In the genomic region with DNA sequence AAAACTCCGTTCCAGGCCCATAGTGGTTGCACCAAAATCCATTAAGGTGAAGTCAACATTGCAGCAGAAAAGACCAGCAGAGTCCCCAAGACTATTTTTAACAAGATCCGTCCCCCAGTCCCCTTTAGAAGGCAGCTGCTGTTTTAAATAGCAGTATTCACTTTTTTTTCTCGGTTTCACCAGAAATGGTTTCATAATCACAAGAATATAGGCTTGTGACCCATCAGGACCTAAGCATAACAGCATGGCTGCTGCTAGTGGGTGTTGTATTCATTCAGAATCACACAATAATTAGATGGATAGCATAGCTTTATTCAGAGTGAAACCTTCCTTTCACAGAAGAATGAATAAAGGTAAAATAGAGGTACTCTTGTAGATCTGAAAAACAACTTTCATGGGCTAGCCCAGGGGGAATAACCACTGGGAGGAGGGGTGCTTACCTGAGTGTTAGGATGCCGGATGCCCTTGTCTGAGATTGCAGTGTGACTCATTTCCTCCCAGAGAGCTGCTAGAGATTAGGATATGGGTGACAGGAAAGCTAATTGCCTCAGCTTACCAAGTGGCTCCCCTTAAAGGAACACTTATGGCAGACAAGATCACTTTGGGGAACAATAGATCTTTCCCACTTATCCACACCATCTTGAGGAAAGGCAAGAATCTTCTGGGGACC, we compare ENCODE assay signal across 14 cellular contexts. TPM values are rescaled to one million over a fixed set of nuclear protein-coding genes. Genes with fewer than 3 reads are reported as not detected.
DNase-seq lines count a peak whose midpoint lies in the region; ATAC-seq, FAIRE-seq and TF ChIP-seq lines count a peak whose summit lies in the region.
"Had no signal": no experiment of that assay in that cellular context is flagged by ENCODE, and none has a peak within 500 bp of the region (broad histone marks: within the 10 kb centered on the region; RNA-seq: fewer than 3 reads in every experiment).

No MANE protein-coding gene starts in this region.

- TF ChIP-seq EP300 in transverse colon (IDR thresholded peaks at IDR 0.05; ENCODE audit: low read depth) = no peak

- H4K20me1 ChIP-seq in PC-3 (ENCODE audit: low read length) (no peaks in the 10 kb centered on the region), Karpas-422 (ENCODE audit: insufficient read depth, low read depth, low read length) (no peaks in the 10 kb centered on the region)

- intact Hi-C loops in PC-3 (cut with micrococcal nuclease) (no loop called here), heart right ventricle (cut with DNase I) (no loop called here), transverse colon (cut with DNase I; ENCODE audit: low total_unique reads) (no loop called here)

- CTCF ChIA-PET in PC-3 (lab: Charles Lee) = no interaction called here

- peak; percentile 24 for FAIRE-seq in GM18507 (lab: Jason Lieb, UNC)

- no TSS peak for BruUV-seq in PC-3 (replicated peaks; lab: Mats Ljungman, UMichigan)

- TF ChIP-seq CTCF in PC-3 (conservative IDR thresholded peaks at IDR 0.05; ENCODE audit: low read depth, low read length) (no peak), BE2C (IDR thresholded peaks at IDR 0.05; ENCODE audit: low read depth, low read length) (no peak), heart right ventricle (IDR thresholded peaks at IDR 0.05) (no peak), transverse colon (IDR thresholded peaks at IDR 0.05) (no peak)

- POLR2A ChIA-PET in PC-3 (lab: Charles Lee; ENCODE audit: unreplicated experiment) = no interaction called here

- H3K4me3 ChIP-seq in PC-3 (ENCODE audit: low read length) = no peak overlapping the region
- no peak overlapping the region for H3K4me3 ChIP-seq in BE2C (ENCODE audit: low read depth, low read length)
- H3K4me3 ChIP-seq in Karpas-422 (ENCODE audit: low read length) = no peak overlapping the region
- H3K4me3 ChIP-seq in heart right ventricle = no peak overlapping the region
- H3K4me3 ChIP-seq in transverse colon = no peak overlapping the region
- H3K4me3 ChIP-seq: upper lobe of right lung had no signal

- no peak overlapping the region for H3K9ac ChIP-seq in PC-3 (ENCODE audit: low read length)
- H3K9ac ChIP-seq in Karpas-422 (ENCODE audit: low read length) = no peak overlapping the region
- H3K9ac ChIP-seq: parathyroid adenoma had no signal

- no peak overlapping the region for H2AFZ ChIP-seq in PC-3 (ENCODE audit: low read length)
- no peak overlapping the region for H2AFZ ChIP-seq in Karpas-422 (ENCODE audit: low read length)
- H2AFZ ChIP-seq: parathyroid adenoma had no signal

- H3F3A ChIP-seq in PC-3 (ENCODE audit: low read length, unreplicated experiment) = no peaks in the 10 kb centered on the region

- H3K9me2 ChIP-seq in PC-3 (replicated peaks; ENCODE audit: low read length) = no peaks in the 10 kb centered on the region
- no peaks in the 10 kb centered on the region for H3K9me2 ChIP-seq in Karpas-422 (replicated peaks; ENCODE audit: insufficient read depth, low read length)

- H3K9me3 ChIP-seq in PC-3 (ENCODE audit: low read length) (peaks cover 5% of the 10 kb centered on the region; the same call in 1 of the 2 replicates), BE2C (no peaks in the 10 kb centered on the region), Karpas-422 (ENCODE audit: low read length) (no peaks in the 10 kb centered on the region), heart right ventricle (peaks cover 0 to 31% (median 4%) of the 10 kb centered on the region in 11 donors), transverse colon (peaks cover 0 to 3% of the 10 kb centered on the region in 2 donors)

- WGBS in heart right ventricle, 2 donors = 66 to 69% methylated on average over 4 of the region's 4 CpGs
- WGBS in transverse colon (ENCODE audit: low coverage in 1 of 2), 2 donors = 56 to 66% methylated on average over 4 of the region's 4 CpGs

- no peak overlapping the region for H3K4me2 ChIP-seq in PC-3 (ENCODE audit: low read length)
- H3K4me2 ChIP-seq in Karpas-422 (ENCODE audit: low read depth, low read length, poor library complexity, severe bottlenecking) = no peak overlapping the region

- no peak overlapping the region for H3K27ac ChIP-seq in PC-3 (ENCODE audit: low read length)
- no peak overlapping the region for H3K27ac ChIP-seq in Karpas-422 (ENCODE audit: low read length)
- no peak overlapping the region for H3K27ac ChIP-seq in heart right ventricle
- no peak overlapping the region for H3K27ac ChIP-seq in transverse colon
- H3K27ac ChIP-seq: parathyroid adenoma, upper lobe of right lung had no signal

- TF ChIP-seq POLR2A in transverse colon (IDR thresholded peaks at IDR 0.05) = no peak

- H3K36me3 ChIP-seq in PC-3 (ENCODE audit: low read depth, low read length) (no peaks in the 10 kb centered on the region), BE2C (no peaks in the 10 kb centered on the region), Karpas-422 (ENCODE audit: insufficient read depth, low read length) (no peaks in the 10 kb centered on the region), heart right ventricle (no peaks in the 10 kb centered on the region), transverse colon (no peaks in the 10 kb centered on the region)
- H3K36me3 ChIP-seq: upper lobe of right lung had no signal

- ATAC-seq in GM19467 (IDR thresholded peaks at IDR 0.05; ENCODE audit: unreplicated experiment) (peak; percentile 78), HG02981 (IDR thresholded peaks at IDR 0.05; ENCODE audit: unreplicated experiment) (peak; percentile 75), PC-3 (peak; percentile 33; the same call in 1 of the 2 replicates), heart right ventricle (no peak)
- ATAC-seq: activated T-cell treated with anti-CD3 and anti-CD28 coated beads, Interleukin-2, amount 50 U/mL, for 4 hours; upper lobe of right lung had no signal

- no peaks in the 10 kb centered on the region for H3K27me3 ChIP-seq in PC-3 (ENCODE audit: low read length)
- H3K27me3 ChIP-seq in BE2C = no peaks in the 10 kb centered on the region
- no peaks in the 10 kb centered on the region for H3K27me3 ChIP-seq in Karpas-422 (ENCODE audit: low read length)
- H3K27me3 ChIP-seq in heart right ventricle = no peaks in the 10 kb centered on the region
- H3K27me3 ChIP-seq in transverse colon = no peaks in the 10 kb centered on the region
- H3K27me3 ChIP-seq: upper lobe of right lung had no signal

- in situ Hi-C loops in transverse colon (cut with MboI; ENCODE audit: low pct_ligation_motif_present in 1 of 4, low pct_unique_long_range_greater_than_20kb in 1 of 4, low sequenced_read_pairs in 3 of 4) = no loop called here

- H3K79me2 ChIP-seq in PC-3 (ENCODE audit: low read length) (no peaks in the 10 kb centered on the region), Karpas-422 (ENCODE audit: low read length) (no peaks in the 10 kb centered on the region)
- H3K79me2 ChIP-seq: parathyroid adenoma had no signal

- no peak for DNase-seq in GM18507 (ENCODE audit: extremely low spot score, insufficient read length, low read depth)
- DNase-seq in PC-3 = peak; percentile 12
- DNase-seq in BE2C = no peak
- DNase-seq in Karpas-422 = no peak
- DNase-seq in heart right ventricle = no peak
- no peak for DNase-seq in transverse colon
- DNase-seq: activated T-cell treated with anti-CD3 and anti-CD28 coated beads, Interleukin-2, amount 50 U/mL, for 4 hours; foreskin fibroblast; NCI-H524; upper lobe of right lung had no signal

- 0 out of 2 replicates have a peak, but pooled peaks cover 6% of the 10 kb centered on the region for H3K4me1 ChIP-seq in PC-3 (ENCODE audit: insufficient read depth, low read length)
- no peaks in the 10 kb centered on the region for H3K4me1 ChIP-seq in BE2C
- H3K4me1 ChIP-seq in Karpas-422 (ENCODE audit: low read length) = no peaks in the 10 kb centered on the region
- H3K4me1 ChIP-seq in heart right ventricle = no peaks in the 10 kb centered on the region
- no peaks in the 10 kb centered on the region for H3K4me1 ChIP-seq in transverse colon
- H3K4me1 ChIP-seq: parathyroid adenoma, upper lobe of right lung had no signal

RNA-seq across cellular contexts. Expression of a gene that starts 35.0 kb away (rescaled TPM):
- total RNA-seq in PC-3 (2014; rRNA removed) (not detected in 2 replicates), heart right ventricle (10 to 100 TPM in 7 of 10 donors, 1 to 10 TPM in 3; 5.0 to 31.4 (median 11.8) TPM), transverse colon (10 to 100 TPM in 2 of 4 donors, 1 to 10 TPM in 2; 4.1 to 16.7 (median 9.9) TPM)
- not detected for polyA plus RNA-seq in BE2C (2012; ENCODE audit: insufficient read depth, insufficient read length, low read depth)
- not detected in 2 replicates for total RNA-seq in Karpas-422 (2014; rRNA removed; shearing (Covaris generic); ENCODE audit: low replicate concordance)
- polyA plus RNA-seq in heart right ventricle = 10 to 100 TPM; 25.9 to 45.6 TPM
- polyA plus RNA-seq: IgD-negative memory B cell had no signal

Comparison
In these comparisons a context has a peak if more than half of its experiments do, and no peak if none do; other contexts are left out.
1. ATAC-seq: peak in GM19467 (single experiment), HG02981 (single experiment) and PC-3 (single experiment); none in heart right ventricle (0 of 8).